ENCODE assay signal across 30 cellular contexts in genomic region chr5:116673453-116673852, GRCh38.
"Had no signal": no experiment of that assay in that cellular context is flagged by ENCODE, and none has a peak within 500 bp of the region (broad histone marks: within the 10 kb centered on the region; RNA-seq: fewer than 3 reads in every experiment).

No MANE protein-coding gene starts in this region.

- H3K27ac Mint-ChIP-seq: activated naive CD4-positive, alpha-beta T cell treated with anti-CD3 and anti-CD28 coated beads, Interleukin-2, amount 50 U/mL, for 72 hours; activated T-cell treated with anti-CD3 and anti-CD28 coated beads, Interleukin-2, amount 50 U/mL, for 72 hours; natural killer cell treated with Interleukin-12 subunit alpha and Interleukin-12 subunit beta and Interleukin-15 and Interleukin-18, amount 100 ng/mL, for 72 hours; stimulated activated naive B cell treated with anti-CD40 and anti-IgM and Interleukin-4, amounts not matched to agents 10 μg/mL and 1 μg/mL and 100 μg/mL, for 72 hours had no signal

- H3K4me1 ChIP-seq: foreskin keratinocyte, left lung, prostate gland, sigmoid colon, stomach, thyroid gland, vagina had no signal

- FAIRE-seq: colon had no signal

- ATAC-seq: activated naive CD4-positive, alpha-beta T cell treated with anti-CD3 and anti-CD28 coated beads, Interleukin-2, amount 50 U/mL, for 72 hours; activated T-cell treated with anti-CD3 and anti-CD28 coated beads, Interleukin-2, amount 50 U/mL, for 72 hours; foreskin keratinocyte; heart right ventricle; left lung; lower lobe of right lung; mucosa of descending colon; natural killer cell treated with Interleukin-12 subunit alpha and Interleukin-12 subunit beta and Interleukin-15 and Interleukin-18, amount 100 ng/mL, for 72 hours had no signal

- H3K27me3 ChIP-seq: esophagus muscularis mucosa, heart right ventricle, left lung, sigmoid colon, stomach, thyroid gland, upper lobe of left lung, vagina had no signal

- H3K27ac ChIP-seq: esophagus muscularis mucosa, foreskin keratinocyte, heart right ventricle, left lung, lower lobe of right lung, prostate gland, sigmoid colon, stomach, thyroid gland, upper lobe of left lung, vagina, VCaP had no signal

- H3K4me2 ChIP-seq: smooth muscle cell had no signal

- H3K36me3 ChIP-seq: esophagus muscularis mucosa, heart right ventricle, left lung, lower lobe of right lung, prostate gland, sigmoid colon, stomach, thyroid gland, upper lobe of left lung, vagina had no signal

- H3K36me3 Mint-ChIP-seq: activated naive CD4-positive, alpha-beta T cell treated with anti-CD3 and anti-CD28 coated beads, Interleukin-2, amount 50 U/mL, for 72 hours; natural killer cell treated with Interleukin-12 subunit alpha and Interleukin-12 subunit beta and Interleukin-15 and Interleukin-18, amount 100 ng/mL, for 72 hours; stimulated activated naive B cell treated with anti-CD40 and anti-IgM and Interleukin-4, amounts not matched to agents 10 μg/mL and 1 μg/mL and 100 μg/mL, for 72 hours had no signal

- H3K4me3 Mint-ChIP-seq: activated T-cell treated with anti-CD3 and anti-CD28 coated beads, Interleukin-2, amount 50 U/mL, for 72 hours; natural killer cell treated with Interleukin-12 subunit alpha and Interleukin-12 subunit beta and Interleukin-15 and Interleukin-18, amount 100 ng/mL, for 72 hours; stimulated activated naive B cell treated with anti-CD40 and anti-IgM and Interleukin-4, amounts not matched to agents 10 μg/mL and 1 μg/mL and 100 μg/mL, for 72 hours had no signal

- H3K4me3 ChIP-seq: esophagus muscularis mucosa, heart right ventricle, left lung, lower lobe of right lung, mucosa of descending colon, prostate gland, sigmoid colon, smooth muscle cell, stomach, thyroid gland, upper lobe of left lung, vagina had no signal

- H3K9me3 ChIP-seq: esophagus muscularis mucosa, heart right ventricle, left lung, lower lobe of right lung, mucosa of descending colon, prostate gland, sigmoid colon, stomach, thyroid gland, upper lobe of left lung, vagina had no signal

- H3K27me3 Mint-ChIP-seq: natural killer cell treated with Interleukin-12 subunit alpha and Interleukin-12 subunit beta and Interleukin-15 and Interleukin-18, amount 100 ng/mL, for 72 hours had no signal

- DNase-seq: activated CD4-positive, alpha-beta T cell treated with anti-CD3 and anti-CD28 coated beads for 4 hours; activated CD4-positive, alpha-beta T cell treated with anti-CD3 and anti-CD28 coated beads, Interleukin-2, amount 50 U/mL, for 4 hours; activated naive CD4-positive, alpha-beta T cell; activated T-cell treated with anti-CD3 and anti-CD28 coated beads for 4 hours; activated T-cell treated with anti-CD3 and anti-CD28 coated beads, Interleukin-2, amount 50 U/mL, for 72 hours; dermis blood vessel endothelial cell; effector CD4-positive, alpha-beta T cell; foreskin keratinocyte; heart right ventricle; kidney glomerular epithelial cell; left lung; lower lobe of right lung; mesenchymal stem cell; mucosa of descending colon; sigmoid colon; stimulated activated CD4-positive, alpha-beta T cell treated with anti-CD3 and anti-CD28 coated beads, Interleukin-1b, Interleukin-23, amount 100 ng/mL, for 48 hours; stimulated activated CD4-positive, alpha-beta T cell treated with anti-CD3 and anti-CD28 coated beads, Interleukin-4, amount 100 ng/mL, for 4 hours; stimulated activated CD8-positive, alpha-beta memory T cell treated with anti-CD3 and anti-CD28 coated beads, Interleukin-4, amount 100 ng/mL, for 48 hours; stimulated activated naive B cell treated with anti-CD40 and anti-IgM and Interleukin-4, amounts not matched to agents 10 μg/mL and 1 μg/mL and 100 μg/mL, for 72 hours; stomach; thyroid gland; upper lobe of left lung had no signal
